In the genomic region with DNA sequence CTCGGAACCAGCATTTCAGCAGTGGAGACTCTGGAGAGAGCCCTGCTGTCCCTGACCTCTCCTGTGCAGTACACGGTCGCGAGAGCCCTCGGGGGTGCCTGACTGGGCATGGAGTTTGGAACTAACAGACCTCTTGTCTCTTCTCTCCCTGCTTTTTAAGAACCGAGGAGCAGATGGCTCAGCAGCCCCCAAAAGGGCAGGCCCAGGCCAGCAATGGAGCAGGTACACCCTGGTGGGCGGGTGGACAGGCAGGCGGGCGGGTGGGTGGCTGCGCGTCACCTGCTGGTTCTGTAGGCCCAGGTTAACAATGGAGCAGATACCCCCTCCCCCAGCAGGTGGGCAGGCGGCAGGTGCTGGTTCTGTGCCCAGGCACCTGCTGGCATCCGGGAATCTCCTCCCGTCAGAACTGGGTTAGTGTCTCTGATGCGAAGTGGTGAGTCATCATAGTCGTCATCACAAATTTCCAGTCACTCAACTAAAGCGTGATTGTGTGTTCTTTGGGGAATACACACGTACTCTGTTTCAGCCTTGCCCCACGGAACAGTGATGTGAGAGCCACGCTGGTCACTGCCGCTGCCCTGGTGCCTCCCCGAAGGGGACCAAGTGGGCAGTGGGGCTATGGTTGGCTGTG, we compare ENCODE assay signal across 8 cellular contexts. TPM values are rescaled to one million over a fixed set of nuclear protein-coding genes. Genes with fewer than 3 reads are reported as not detected.
DNase-seq lines count a peak whose midpoint lies in the region; ATAC-seq, FAIRE-seq and TF ChIP-seq lines count a peak whose summit lies in the region.

No MANE protein-coding gene starts in this region.

- intact Hi-C loops in pancreas (cut with DNase I) = no loop called here

- H3K4me3 ChIP-seq in pancreas = no peak overlapping the region

- no peak overlapping the region for H3K27ac ChIP-seq in caudate nucleus (ENCODE audit: low read depth, low read length)
- H3K27ac ChIP-seq in pancreas = peak overlapping the region in 2 of 4 donors; percentile 27 to 52

- peak in 3 of 4 donors; percentile 24 to 65 (median 32) for ATAC-seq in pancreas
- ATAC-seq in GM21737 (IDR thresholded peaks at IDR 0.05; ENCODE audit: unreplicated experiment) = no peak
- ATAC-seq in GM19463 (IDR thresholded peaks at IDR 0.05; ENCODE audit: unreplicated experiment) = no peak

- DNase-seq in HS-5 (ENCODE audit: low read depth) (peak; percentile 1), SHP77 treated with DMSO at 0.1 percent for 48 hours (lab: John Stamatoyannopoulos, UW) (peak; percentile 92), caudate nucleus (lab: John Stamatoyannopoulos, UW) (peak in 33 of 61 donors; percentile 11 to 92 (median 46)), pancreas (peak in 1 of 6 donors; percentile 53), epidermal melanocyte (ENCODE audit: insufficient read length, low spot score) (no peak), amniotic stem cell (lab: John Stamatoyannopoulos, UW) (no peak)

- H3K36me3 ChIP-seq in pancreas = peaks cover 0 to 8% (median under 1%) of the 10 kb centered on the region in 3 donors

- peaks cover 0 to 14% (median 0%) of the 10 kb centered on the region in 3 donors for H3K4me1 ChIP-seq in pancreas

- H3K9me3 ChIP-seq in pancreas = no peaks in the 10 kb centered on the region

- no peak for FAIRE-seq in pancreas (lab: Jason Lieb, UNC)

- WGBS in pancreas, 2 donors = 81 to 87% methylated on average over 22 of the region's 22 CpGs

- H3K27me3 ChIP-seq in pancreas = no peaks in the 10 kb centered on the region

- TF ChIP-seq CTCF in pancreas (IDR thresholded peaks at IDR 0.05) = no peak

RNA-seq across cellular contexts. Expression of gene GRAMD4, which starts 41.1 kb away (rescaled TPM):
- 10 to 100 TPM; 16.6 to 36.4 (median 23.6) TPM for total RNA-seq in pancreas
- 10 to 100 TPM; 13.2 to 13.8 TPM for polyA plus RNA-seq in pancreas

Comparison
In these comparisons a context has a peak if more than half of its experiments do, and no peak if none do; other contexts are left out.
1. DNase-seq: peak in HS-5 (single experiment), SHP77 treated with DMSO at 0.1 percent for 48 hours (single experiment) and caudate nucleus (33 of 61); none in epidermal melanocyte (single experiment) and amniotic stem cell (single experiment).
2. ATAC-seq: peak in pancreas (3 of 4); none in GM21737 (single experiment) and GM19463 (single experiment).